Comparison of ENCODE assay signal across 2 cellular contexts in the genomic region with DNA sequence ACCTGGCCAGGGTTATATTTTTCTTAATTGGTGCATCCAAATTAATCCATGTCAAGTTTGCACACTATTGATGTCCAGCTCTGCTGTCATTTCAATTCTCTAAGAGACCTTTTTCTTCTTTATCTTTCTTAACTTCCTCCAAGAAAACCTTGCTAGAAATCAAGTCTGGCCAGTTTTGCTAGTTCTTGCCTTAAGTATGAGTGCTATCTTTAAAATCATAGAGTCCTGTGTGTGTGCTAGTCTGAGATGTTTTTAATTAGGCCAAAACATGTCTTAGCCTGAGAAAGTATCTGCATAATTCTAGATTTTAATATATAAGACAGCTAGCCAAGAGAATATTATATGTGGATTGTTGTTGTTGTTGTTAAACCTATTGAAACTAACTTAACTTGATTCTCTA.
TF ChIP-seq lines count a peak whose summit lies in the region.

No MANE protein-coding gene starts in this region.

TF ChIP-seq in SK-N-SH treated with all-trans-retinoic acid at 6 μM for 48 hours, 23 proteins besides CTCF, POLR2A, EP300 and RAD21 (continued from another document):
- TF ChIP-seq, protein P1, sequence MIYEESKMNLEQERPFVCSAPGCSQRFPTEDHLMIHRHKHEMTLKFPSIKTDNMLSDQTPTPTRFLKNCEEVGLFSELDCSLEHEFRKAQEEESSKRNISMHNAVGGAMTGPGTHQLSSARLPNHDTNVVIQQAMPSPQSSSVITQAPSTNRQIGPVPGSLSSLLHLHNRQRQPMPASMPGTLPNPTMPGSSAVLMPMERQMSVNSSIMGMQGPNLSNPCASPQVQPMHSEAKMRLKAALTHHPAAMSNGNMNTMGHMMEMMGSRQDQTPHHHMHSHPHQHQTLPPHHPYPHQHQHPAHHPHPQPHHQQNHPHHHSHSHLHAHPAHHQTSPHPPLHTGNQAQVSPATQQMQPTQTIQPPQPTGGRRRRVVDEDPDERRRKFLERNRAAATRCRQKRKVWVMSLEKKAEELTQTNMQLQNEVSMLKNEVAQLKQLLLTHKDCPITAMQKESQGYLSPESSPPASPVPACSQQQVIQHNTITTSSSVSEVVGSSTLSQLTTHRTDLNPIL (CRISPR knock-in tag; IDR thresholded peaks at IDR 0.05; ENCODE audit: low read depth) = no peak
- TF ChIP-seq ESRRG (CRISPR knock-in tag; IDR thresholded peaks at IDR 0.05) (no peak), ARNTL (CRISPR knock-in tag; IDR thresholded peaks at IDR 0.05; ENCODE audit: borderline replicate concordance, low read depth) (no peak), ISL1 (CRISPR knock-in tag; IDR thresholded peaks at IDR 0.05) (no peak)

TF ChIP-seq in K562, 482 proteins besides CTCF, POLR2A, EP300 and RAD21 (continued from another document):
- no peak for TF ChIP-seq RERE (CRISPR knock-in tag; IDR thresholded peaks at IDR 0.05; ENCODE audit: borderline replicate concordance)
